ENCODE assay signal across 11 cellular contexts in the genomic region with DNA sequence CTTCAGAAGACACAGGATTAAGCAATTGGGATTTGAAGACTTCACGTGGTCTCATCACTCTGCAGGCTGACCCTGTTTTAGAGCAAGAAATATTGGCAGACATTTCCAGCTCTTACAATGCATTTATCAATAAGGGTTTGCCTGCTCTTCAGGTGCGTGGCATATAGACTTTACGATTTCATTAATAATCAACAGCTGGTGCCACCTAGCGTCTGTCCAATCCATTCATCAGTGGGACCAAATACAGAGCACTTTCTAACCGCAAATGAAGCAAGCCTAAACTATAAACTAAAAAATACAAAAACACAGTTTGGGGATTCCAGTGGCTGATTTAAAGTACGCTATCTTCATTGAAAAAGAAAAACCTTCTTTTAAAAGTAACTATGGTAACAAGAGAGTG.
DNase-seq lines count a peak whose midpoint lies in the region; ATAC-seq, FAIRE-seq and TF ChIP-seq lines count a peak whose summit lies in the region.
"Had no signal": no experiment of that assay in that cellular context is flagged by ENCODE, and none has a peak within 500 bp of the region (broad histone marks: within the 10 kb centered on the region; RNA-seq: fewer than 3 reads in every experiment).

No MANE protein-coding gene starts in this region.

- no peak for TF ChIP-seq CTCF in GM12865 (IDR thresholded peaks at IDR 0.05; ENCODE audit: insufficient read depth, low read depth, low read length, missing control alignments)
- 0 out of 2 replicates have a peak, but pooled peaks have one; percentile 15 for TF ChIP-seq CTCF in Loucy (conservative IDR thresholded peaks at IDR 0.05; ENCODE audit: low read length)
- TF ChIP-seq CTCF in cardiac fibroblast (IDR thresholded peaks at IDR 0.05; ENCODE audit: low read depth, low read length): peak; percentile 42
- peak; percentile 74 for TF ChIP-seq CTCF in neural crest cell (conservative IDR thresholded peaks at IDR 0.05)
- peak in 1 of 5 experiments; percentile 27 for TF ChIP-seq CTCF in transverse colon (IDR thresholded peaks at IDR 0.05)

- no peaks in the 10 kb centered on the region for H3K36me3 Mint-ChIP-seq in neural crest cell (ENCODE audit: low read depth)

- H3K36me3 ChIP-seq in Loucy (ENCODE audit: insufficient read depth, low read length) (no peaks in the 10 kb centered on the region), transverse colon (no peaks in the 10 kb centered on the region)
- H3K36me3 ChIP-seq: upper lobe of left lung had no signal

- peaks cover 19% of the 10 kb centered on the region for H3K27me3 Mint-ChIP-seq in neural crest cell (ENCODE audit: low read depth)
- H3K27me3 Mint-ChIP-seq: activated CD8-positive, alpha-beta T cell treated with anti-CD3 and anti-CD28 coated beads for 36 hours had no signal

- H3K4me2 ChIP-seq in Loucy (ENCODE audit: low read depth, low read length, poor library complexity, severe bottlenecking): no peak overlapping the region

- H3K4me1 Mint-ChIP-seq in neural crest cell: peaks cover 5% of the 10 kb centered on the region

- H3K4me1 ChIP-seq in Loucy (ENCODE audit: insufficient read depth, low read length, poor library complexity, severe bottlenecking): no peaks in the 10 kb centered on the region
- no peaks in the 10 kb centered on the region for H3K4me1 ChIP-seq in transverse colon
- H3K4me1 ChIP-seq: upper lobe of left lung had no signal

- no peaks in the 10 kb centered on the region for H3K79me2 ChIP-seq in Loucy (ENCODE audit: insufficient read depth, low read length)

- in situ Hi-C loops in transverse colon (cut with MboI; ENCODE audit: low pct_ligation_motif_present in 1 of 4, low pct_unique_long_range_greater_than_20kb in 1 of 4, low sequenced_read_pairs in 3 of 4): no loop called here

- TF ChIP-seq EP300 in transverse colon (IDR thresholded peaks at IDR 0.05; ENCODE audit: low read depth): no peak

- no peak overlapping the region for H3K9ac ChIP-seq in Loucy (ENCODE audit: low read depth, low read length, poor library complexity, severe bottlenecking)

- no peak overlapping the region for H3K27ac Mint-ChIP-seq in neural crest cell (ENCODE audit: unreplicated experiment)
- H3K27ac Mint-ChIP-seq: activated CD8-positive, alpha-beta T cell treated with anti-CD3 and anti-CD28 coated beads for 36 hours had no signal

- H3K4me3 ChIP-seq in GM12865 (ENCODE audit: low read depth, low read length) (no peak overlapping the region), Loucy (ENCODE audit: low read length, poor library complexity, severe bottlenecking) (no peak overlapping the region), cardiac fibroblast (replicated peaks in 1 of 2; ENCODE audit: low read depth in 2 of 2, low read length in 2 of 2) (no peak overlapping the region), transverse colon (no peak overlapping the region)
- H3K4me3 ChIP-seq: upper lobe of left lung had no signal

- H3K4me3 Mint-ChIP-seq in neural crest cell: no peak overlapping the region
- H3K4me3 Mint-ChIP-seq: activated CD8-positive, alpha-beta T cell treated with anti-CD3 and anti-CD28 coated beads for 36 hours had no signal

- no peak overlapping the region for H2AFZ ChIP-seq in Loucy (ENCODE audit: low read length)

- H3F3A ChIP-seq in Loucy (ENCODE audit: low read depth): no peaks in the 10 kb centered on the region

- no peaks in the 10 kb centered on the region for H4K20me1 ChIP-seq in Loucy (ENCODE audit: insufficient read depth, low read length, poor library complexity, severe bottlenecking)

- no peaks in the 10 kb centered on the region for H3K9me2 ChIP-seq in Loucy (replicated peaks; ENCODE audit: low read depth, low read length)

- no peak for FAIRE-seq in frontal cortex (lab: Jason Lieb, UNC)

- H3K27me3 ChIP-seq in Loucy (ENCODE audit: insufficient read depth, low read length, poor library complexity, severe bottlenecking) (no peaks in the 10 kb centered on the region), transverse colon (no peaks in the 10 kb centered on the region)
- H3K27me3 ChIP-seq: upper lobe of left lung had no signal

- ATAC-seq in HG03432 (IDR thresholded peaks at IDR 0.05; ENCODE audit: unreplicated experiment): no peak
- ATAC-seq: activated CD8-positive, alpha-beta T cell treated with anti-CD3 and anti-CD28 coated beads for 36 hours; HCT116 had no signal

- intact Hi-C loops in transverse colon (cut with DNase I; ENCODE audit: low total_unique reads): no loop called here

- TF ChIP-seq POLR2A in transverse colon (IDR thresholded peaks at IDR 0.05): no peak

- H3K9me3 ChIP-seq in Loucy (ENCODE audit: insufficient read depth, low read depth, low read length) (no peaks in the 10 kb centered on the region), transverse colon (no peaks in the 10 kb centered on the region)
- H3K9me3 ChIP-seq: upper lobe of left lung had no signal

- H3K9me3 Mint-ChIP-seq in neural crest cell: no peaks in the 10 kb centered on the region
- H3K9me3 Mint-ChIP-seq: activated CD8-positive, alpha-beta T cell treated with anti-CD3 and anti-CD28 coated beads for 36 hours had no signal

- peak; percentile 0 for DNase-seq in GM12865 (ENCODE audit: low read depth)
- peak; percentile 44 to 53 for DNase-seq in cardiac fibroblast (ENCODE audit: low read depth in 2 of 2)
- DNase-seq in neural crest cell (ENCODE audit: low read depth, low spot score): peak; percentile 34
- DNase-seq in frontal cortex (ENCODE audit: low spot score in 2 of 2): no peak
- no peak for DNase-seq in transverse colon
- DNase-seq in DMS79 (lab: John Stamatoyannopoulos, UW): no peak
- DNase-seq: activated CD8-positive, alpha-beta T cell treated with anti-CD3 and anti-CD28 coated beads for 36 hours had no signal

- no peak overlapping the region for H3K27ac ChIP-seq in transverse colon
- H3K27ac ChIP-seq: upper lobe of left lung had no signal

- WGBS in transverse colon (ENCODE audit: low coverage in 1 of 2), 2 donors: 23% methylated on average over 6 of the region's 6 CpGs; no CpG with 5 or more reads in 1 of the 2 donors

Comparison
In these comparisons a context has a peak if more than half of its experiments do, and no peak if none do; other contexts are left out.
1. DNase-seq: peak in GM12865 (single experiment), cardiac fibroblast (2 of 2) and neural crest cell (single experiment); none in frontal cortex (0 of 2), transverse colon (single experiment) and DMS79 (single experiment).